In the genomic region with DNA sequence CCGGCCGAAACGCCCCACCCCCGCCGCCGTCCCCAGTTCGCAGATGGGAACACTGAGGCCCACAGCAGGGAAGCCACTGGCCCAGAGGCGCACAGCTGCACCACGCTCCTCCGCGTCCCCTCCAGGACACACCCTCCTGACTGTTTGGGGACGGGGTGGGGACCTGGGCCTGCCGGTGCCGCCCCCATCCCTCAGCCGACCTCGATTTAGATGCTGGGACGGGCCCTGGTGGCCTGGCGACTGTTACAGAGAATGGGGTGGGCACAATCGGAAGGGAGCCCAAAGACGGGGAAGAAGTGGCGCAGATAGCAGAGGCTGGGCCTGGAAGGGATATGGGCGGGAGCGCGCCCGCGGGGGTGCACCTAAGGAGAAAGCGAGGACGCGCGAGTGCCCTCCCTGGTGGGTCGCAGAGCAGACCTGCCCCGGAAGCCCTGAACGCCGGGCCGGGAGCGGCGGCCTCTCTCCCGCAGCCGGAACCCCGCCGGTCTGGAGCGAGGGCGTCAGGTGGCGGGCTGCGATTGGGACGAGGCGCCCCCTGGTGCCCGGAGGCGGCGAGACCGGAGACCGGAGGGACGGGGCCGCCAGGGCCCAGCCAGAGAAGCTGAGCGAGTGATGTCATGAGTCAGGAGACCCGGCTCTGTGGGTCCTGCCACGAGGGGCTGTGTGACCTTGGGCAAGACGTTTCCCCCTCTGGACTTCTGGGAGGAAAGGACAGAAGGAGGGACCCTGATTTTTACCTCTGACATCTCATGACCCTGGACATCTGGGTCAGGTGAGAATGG, we compare ENCODE assay signal across 1 cellular context.
A peak's percentile ranks its signal among the peaks of the same experiment; 100 is the strongest.
TF ChIP-seq lines count a peak whose summit lies in the region.

No MANE protein-coding gene starts in this region.

TF ChIP-seq in K562, 482 proteins besides CTCF, POLR2A, EP300 and RAD21 (continued from another document and continues in another):
- TF ChIP-seq, protein P1, sequence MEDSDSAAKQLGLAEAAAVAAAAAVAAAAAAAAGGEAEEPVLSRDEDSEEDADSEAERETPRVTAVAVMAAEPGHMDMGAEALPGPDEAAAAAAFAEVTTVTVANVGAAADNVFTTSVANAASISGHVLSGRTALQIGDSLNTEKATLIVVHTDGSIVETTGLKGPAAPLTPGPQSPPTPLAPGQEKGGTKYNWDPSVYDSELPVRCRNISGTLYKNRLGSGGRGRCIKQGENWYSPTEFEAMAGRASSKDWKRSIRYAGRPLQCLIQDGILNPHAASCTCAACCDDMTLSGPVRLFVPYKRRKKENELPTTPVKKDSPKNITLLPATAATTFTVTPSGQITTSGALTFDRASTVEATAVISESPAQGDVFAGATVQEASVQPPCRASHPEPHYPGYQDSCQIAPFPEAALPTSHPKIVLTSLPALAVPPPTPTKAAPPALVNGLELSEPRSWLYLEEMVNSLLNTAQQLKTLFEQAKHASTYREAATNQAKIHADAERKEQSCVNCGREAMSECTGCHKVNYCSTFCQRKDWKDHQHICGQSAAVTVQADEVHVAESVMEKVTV (CRISPR knock-in tag; IDR thresholded peaks at IDR 0.05) = peak; percentile 58; the same call in 1 of the 2 replicates
- TF ChIP-seq KDM4B (IDR thresholded peaks at IDR 0.05; ENCODE audit: borderline replicate concordance in 2 of 2, low read depth in 1 of 2) (no peak), RBM34 (IDR thresholded peaks at IDR 0.05; ENCODE audit: borderline replicate concordance, insufficient read depth, low read length) (no peak), NUFIP1 (IDR thresholded peaks at IDR 0.05; ENCODE audit: partially characterized antibody) (no peak), JUND (IDR thresholded peaks at IDR 0.05; ENCODE audit: borderline replicate concordance, low read depth, low read length) (peak; percentile 90), JUND (tag; IDR thresholded peaks at IDR 0.05; ENCODE audit: borderline replicate concordance, low read depth, low read length) (peak; percentile 83; the same call in 1 of the 3 replicates), RBM22 (IDR thresholded peaks at IDR 0.05; ENCODE audit: low read depth, low read length, poor library complexity, severe bottlenecking) (no peak), ELF4 (CRISPR knock-in tag; IDR thresholded peaks at IDR 0.05) (no peak), MCM5 (IDR thresholded peaks at IDR 0.05; ENCODE audit: low read depth) (no peak), BRF1 (IDR thresholded peaks at IDR 0.05; ENCODE audit: borderline replicate concordance, extremely low read depth, insufficient read length) (no peak), TARDBP (IDR thresholded peaks at IDR 0.05) (peak; percentile 84; the same call in 1 of the 2 replicates), RBBP5 (IDR thresholded peaks at IDR 0.05; ENCODE audit: borderline replicate concordance, insufficient read depth, low read length, poor library complexity, severe bottlenecking) (peak; percentile 48), MITF (IDR thresholded peaks at IDR 0.05) (peak; percentile 84), ZNF24 (IDR thresholded peaks at IDR 0.05) (peak; percentile 33), FOXJ3 (CRISPR knock-in tag; IDR thresholded peaks at IDR 0.05) (no peak), ZNF398 (CRISPR knock-in tag; IDR thresholded peaks at IDR 0.05) (no peak), ZNF124 (CRISPR knock-in tag; IDR thresholded peaks at IDR 0.05) (no peak), BCOR (IDR thresholded peaks at IDR 0.05) (peak; percentile 99), MTA1 (IDR thresholded peaks at IDR 0.05; ENCODE audit: borderline replicate concordance) (no peak), ZC3H11A (IDR thresholded peaks at IDR 0.05; ENCODE audit: low read depth, low read length) (no peak), ZBTB34 (CRISPR knock-in tag; IDR thresholded peaks at IDR 0.05) (no peak), TCF7L2 (IDR thresholded peaks at IDR 0.05; ENCODE audit: low read depth, low read length) (peak; percentile 19; the same call in 1 of the 2 replicates), HMGXB4 (CRISPR knock-in tag; IDR thresholded peaks at IDR 0.05) (peak; percentile 40; the same call in 1 of the 2 replicates), NCOA4 (IDR thresholded peaks at IDR 0.05; ENCODE audit: partially characterized antibody) (peak; percentile 87), ESRRB (CRISPR knock-in tag; IDR thresholded peaks at IDR 0.05; ENCODE audit: borderline replicate concordance) (no peak), CEBPZ (IDR thresholded peaks at IDR 0.05; ENCODE audit: borderline replicate concordance, low read depth, low read length) (no peak), TBL1XR1 (IDR thresholded peaks at IDR 0.05; ENCODE audit: low read length in 2 of 2) (no peak), KLF13 (tag; IDR thresholded peaks at IDR 0.05; ENCODE audit: borderline replicate concordance, low read depth) (peak; percentile 70; the same call in 1 of the 2 replicates), NCOA2 (IDR thresholded peaks at IDR 0.05; ENCODE audit: partially characterized antibody in 2 of 2) (no peak)
- TF ChIP-seq, protein P2, sequence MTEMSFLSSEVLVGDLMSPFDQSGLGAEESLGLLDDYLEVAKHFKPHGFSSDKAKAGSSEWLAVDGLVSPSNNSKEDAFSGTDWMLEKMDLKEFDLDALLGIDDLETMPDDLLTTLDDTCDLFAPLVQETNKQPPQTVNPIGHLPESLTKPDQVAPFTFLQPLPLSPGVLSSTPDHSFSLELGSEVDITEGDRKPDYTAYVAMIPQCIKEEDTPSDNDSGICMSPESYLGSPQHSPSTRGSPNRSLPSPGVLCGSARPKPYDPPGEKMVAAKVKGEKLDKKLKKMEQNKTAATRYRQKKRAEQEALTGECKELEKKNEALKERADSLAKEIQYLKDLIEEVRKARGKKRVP (CRISPR knock-in tag; IDR thresholded peaks at IDR 0.05) = peak; percentile 70; the same call in 1 of the 2 replicates
- TF ChIP-seq, protein P3, sequence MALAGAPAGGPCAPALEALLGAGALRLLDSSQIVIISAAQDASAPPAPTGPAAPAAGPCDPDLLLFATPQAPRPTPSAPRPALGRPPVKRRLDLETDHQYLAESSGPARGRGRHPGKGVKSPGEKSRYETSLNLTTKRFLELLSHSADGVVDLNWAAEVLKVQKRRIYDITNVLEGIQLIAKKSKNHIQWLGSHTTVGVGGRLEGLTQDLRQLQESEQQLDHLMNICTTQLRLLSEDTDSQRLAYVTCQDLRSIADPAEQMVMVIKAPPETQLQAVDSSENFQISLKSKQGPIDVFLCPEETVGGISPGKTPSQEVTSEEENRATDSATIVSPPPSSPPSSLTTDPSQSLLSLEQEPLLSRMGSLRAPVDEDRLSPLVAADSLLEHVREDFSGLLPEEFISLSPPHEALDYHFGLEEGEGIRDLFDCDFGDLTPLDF (CRISPR knock-in tag; IDR thresholded peaks at IDR 0.05) = peak; percentile 92
- TF ChIP-seq, protein P4, sequence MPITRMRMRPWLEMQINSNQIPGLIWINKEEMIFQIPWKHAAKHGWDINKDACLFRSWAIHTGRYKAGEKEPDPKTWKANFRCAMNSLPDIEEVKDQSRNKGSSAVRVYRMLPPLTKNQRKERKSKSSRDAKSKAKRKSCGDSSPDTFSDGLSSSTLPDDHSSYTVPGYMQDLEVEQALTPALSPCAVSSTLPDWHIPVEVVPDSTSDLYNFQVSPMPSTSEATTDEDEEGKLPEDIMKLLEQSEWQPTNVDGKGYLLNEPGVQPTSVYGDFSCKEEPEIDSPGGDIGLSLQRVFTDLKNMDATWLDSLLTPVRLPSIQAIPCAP (CRISPR knock-in tag; IDR thresholded peaks at IDR 0.05; ENCODE audit: borderline replicate concordance) = peak; percentile 77; the same call in 1 of the 2 replicates
- TF ChIP-seq, protein P5, sequence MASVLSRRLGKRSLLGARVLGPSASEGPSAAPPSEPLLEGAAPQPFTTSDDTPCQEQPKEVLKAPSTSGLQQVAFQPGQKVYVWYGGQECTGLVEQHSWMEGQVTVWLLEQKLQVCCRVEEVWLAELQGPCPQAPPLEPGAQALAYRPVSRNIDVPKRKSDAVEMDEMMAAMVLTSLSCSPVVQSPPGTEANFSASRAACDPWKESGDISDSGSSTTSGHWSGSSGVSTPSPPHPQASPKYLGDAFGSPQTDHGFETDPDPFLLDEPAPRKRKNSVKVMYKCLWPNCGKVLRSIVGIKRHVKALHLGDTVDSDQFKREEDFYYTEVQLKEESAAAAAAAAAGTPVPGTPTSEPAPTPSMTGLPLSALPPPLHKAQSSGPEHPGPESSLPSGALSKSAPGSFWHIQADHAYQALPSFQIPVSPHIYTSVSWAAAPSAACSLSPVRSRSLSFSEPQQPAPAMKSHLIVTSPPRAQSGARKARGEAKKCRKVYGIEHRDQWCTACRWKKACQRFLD (CRISPR knock-in tag; IDR thresholded peaks at IDR 0.05) = peak; percentile 80
- TF ChIP-seq, protein P6, sequence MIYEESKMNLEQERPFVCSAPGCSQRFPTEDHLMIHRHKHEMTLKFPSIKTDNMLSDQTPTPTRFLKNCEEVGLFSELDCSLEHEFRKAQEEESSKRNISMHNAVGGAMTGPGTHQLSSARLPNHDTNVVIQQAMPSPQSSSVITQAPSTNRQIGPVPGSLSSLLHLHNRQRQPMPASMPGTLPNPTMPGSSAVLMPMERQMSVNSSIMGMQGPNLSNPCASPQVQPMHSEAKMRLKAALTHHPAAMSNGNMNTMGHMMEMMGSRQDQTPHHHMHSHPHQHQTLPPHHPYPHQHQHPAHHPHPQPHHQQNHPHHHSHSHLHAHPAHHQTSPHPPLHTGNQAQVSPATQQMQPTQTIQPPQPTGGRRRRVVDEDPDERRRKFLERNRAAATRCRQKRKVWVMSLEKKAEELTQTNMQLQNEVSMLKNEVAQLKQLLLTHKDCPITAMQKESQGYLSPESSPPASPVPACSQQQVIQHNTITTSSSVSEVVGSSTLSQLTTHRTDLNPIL (CRISPR knock-in tag; IDR thresholded peaks at IDR 0.05) = no peak
